In the genomic region with DNA sequence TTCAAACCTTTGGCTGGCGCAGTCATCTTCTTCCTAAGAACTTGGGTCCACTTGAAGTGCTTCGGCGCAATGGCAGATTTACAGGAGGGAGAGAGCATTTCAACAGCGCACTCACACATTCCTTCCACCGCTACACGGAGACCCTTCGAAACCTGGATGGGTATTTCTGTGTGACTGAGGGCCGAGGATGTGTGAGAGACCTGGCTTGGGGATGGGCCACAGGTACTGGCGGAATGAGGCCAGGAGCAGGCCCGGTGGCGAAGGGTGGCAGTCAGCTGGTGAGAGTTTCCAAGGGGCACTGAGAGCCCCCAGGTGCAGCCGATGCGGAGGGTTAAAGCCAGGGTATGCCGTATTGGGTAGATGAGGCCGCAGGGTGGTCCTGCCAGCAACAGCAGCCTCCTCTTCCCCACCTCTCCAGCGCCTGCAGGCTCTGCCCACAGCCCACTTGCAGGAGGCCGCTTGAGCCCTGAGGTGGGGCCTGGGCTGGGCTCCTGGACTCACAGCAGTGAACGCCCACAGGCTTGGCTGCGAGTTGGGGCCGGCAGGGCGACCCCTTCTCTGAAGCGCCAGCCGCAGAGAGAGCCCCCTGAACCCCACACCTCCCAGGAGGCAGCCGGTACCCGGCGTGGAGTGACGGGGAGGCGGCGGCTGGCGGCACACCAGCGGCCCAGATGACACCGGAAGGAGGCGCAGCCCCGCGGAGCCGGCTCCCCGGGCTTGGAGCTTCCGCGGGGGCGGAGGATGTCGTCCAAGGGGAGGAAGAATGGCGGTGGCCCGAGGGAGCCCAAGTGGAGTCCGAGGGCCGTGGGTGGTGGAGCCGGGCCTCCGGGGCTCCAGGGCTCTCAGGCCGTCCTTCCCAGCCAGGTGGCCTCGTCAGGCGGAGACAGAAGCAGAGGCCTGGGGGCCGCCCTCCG, we compare ENCODE assay signal across 8 cellular contexts.
DNase-seq lines count a peak whose midpoint lies in the region; ATAC-seq, FAIRE-seq and TF ChIP-seq lines count a peak whose summit lies in the region.

No MANE protein-coding gene starts in this region.

- DNase-seq in activated T-cell treated with anti-CD3 and anti-CD28 coated beads, Interleukin-2, amount 50 U/mL, for 4 hours, result no peak
- no peak for DNase-seq in activated T-cell treated with anti-CD3 and anti-CD28 coated beads, Interleukin-2, amount 50 U/mL, for 1 hour
- DNase-seq in astrocyte of the spinal cord (ENCODE audit: low read depth, low spot score) (no peak), kidney (peak; percentile 78), tibial artery (no peak), NCI-H69 (lab: John Stamatoyannopoulos, UW) (no peak)

- TF ChIP-seq CTCF in astrocyte of the spinal cord (IDR thresholded peaks at IDR 0.05; ENCODE audit: low read depth, low read length) (no peak), kidney (IDR thresholded peaks at IDR 0.05; ENCODE audit: borderline replicate concordance, extremely low read depth, insufficient read depth) (no peak), tibial artery (IDR thresholded peaks at IDR 0.05) (no peak)

- peak; percentile 21 to 37 for ATAC-seq in activated T-cell treated with anti-CD3 and anti-CD28 coated beads, Interleukin-2, amount 50 U/mL, for 4 hours
- ATAC-seq in HG02870 (IDR thresholded peaks at IDR 0.05; ENCODE audit: unreplicated experiment), result no peak
- no peak for ATAC-seq in HG02981 (IDR thresholded peaks at IDR 0.05; ENCODE audit: unreplicated experiment)

- peaks cover 3% of the 10 kb centered on the region for H3K4me1 Mint-ChIP-seq in activated T-cell treated with anti-CD3 and anti-CD28 coated beads, Interleukin-2, amount 50 U/mL, for 4 hours (ENCODE audit: low read depth)

- no peak overlapping the region for H3K27ac ChIP-seq in kidney (ENCODE audit: low read depth in 2 of 2, low read length in 2 of 2)
- H3K27ac ChIP-seq in tibial artery, result no peak overlapping the region

- in situ Hi-C loops in astrocyte of the spinal cord (cut with HindIII; ENCODE audit: low sequenced_read_pairs), result no loop called here

- H3K27me3 ChIP-seq in tibial artery, result peaks cover 0 to 5% of the 10 kb centered on the region in 2 donors

- H3K36me3 ChIP-seq in kidney (ENCODE audit: control insufficient read depth in 1 of 2, insufficient read depth in 2 of 2, low read length in 2 of 2) (no peaks in the 10 kb centered on the region), tibial artery (no peaks in the 10 kb centered on the region)

- no peak overlapping the region for H3K4me3 Mint-ChIP-seq in activated T-cell treated with anti-CD3 and anti-CD28 coated beads, Interleukin-2, amount 50 U/mL, for 4 hours

- intact Hi-C loops in kidney (cut with DNase I), result no loop called here
- intact Hi-C loops in tibial artery (cut with DNase I; ENCODE audit: low total_unique reads), result no loop called here

- H3K36me3 Mint-ChIP-seq in activated T-cell treated with anti-CD3 and anti-CD28 coated beads, Interleukin-2, amount 50 U/mL, for 4 hours (ENCODE audit: insufficient read depth), result peaks cover 13% of the 10 kb centered on the region

- FAIRE-seq in kidney (lab: Jason Lieb, UNC), result no peak

- no peaks in the 10 kb centered on the region for H3K4me1 ChIP-seq in kidney (ENCODE audit: control insufficient read depth in 1 of 2, insufficient read depth in 1 of 2, low read depth in 1 of 2, low read length in 2 of 2)
- peaks cover 0 to 12% (median 6%) of the 10 kb centered on the region in 4 donors for H3K4me1 ChIP-seq in tibial artery

- H3K9me3 Mint-ChIP-seq in activated T-cell treated with anti-CD3 and anti-CD28 coated beads, Interleukin-2, amount 50 U/mL, for 4 hours, result no peaks in the 10 kb centered on the region

- H3K4me3 ChIP-seq in astrocyte of the spinal cord (ENCODE audit: low read depth, low read length) (peak overlapping the region; percentile 23), kidney (ENCODE audit: low read length in 2 of 2) (no peak overlapping the region), tibial artery (peak overlapping the region; percentile 20 to 45)

- no peaks in the 10 kb centered on the region for H3K9me3 ChIP-seq in kidney (ENCODE audit: control insufficient read depth in 1 of 2, low read length in 2 of 2)
- H3K9me3 ChIP-seq in tibial artery, result no peaks in the 10 kb centered on the region

- no peak overlapping the region for H3K9ac ChIP-seq in kidney (ENCODE audit: low read length in 2 of 2)

- no peaks in the 10 kb centered on the region for H3K27me3 Mint-ChIP-seq in activated T-cell treated with anti-CD3 and anti-CD28 coated beads, Interleukin-2, amount 50 U/mL, for 4 hours (ENCODE audit: low read depth)

Comparison
In these comparisons a context has a peak if more than half of its experiments do, and no peak if none do; other contexts are left out.
1. ATAC-seq: peak in activated T-cell treated with anti-CD3 and anti-CD28 coated beads, Interleukin-2, amount 50 U/mL, for 4 hours (2 of 2); none in HG02870 (single experiment) and HG02981 (single experiment).
2. H3K4me3 ChIP-seq: peak in astrocyte of the spinal cord (single experiment) and tibial artery (2 of 2); none in kidney (0 of 2).